19 cellular contexts compared by ENCODE assay signal in genomic region chr21:45863751-45864150, GRCh38.
"Had no signal": no experiment of that assay in that cellular context is flagged by ENCODE, and none has a peak within 500 bp of the region (broad histone marks: within the 10 kb centered on the region; RNA-seq: fewer than 3 reads in every experiment).

No MANE protein-coding gene starts in this region.

- H3K9ac ChIP-seq: parathyroid adenoma had no signal

- ATAC-seq: foreskin keratinocyte; left colon; left ventricle myocardium superior; natural killer cell treated with Interleukin-12 subunit alpha and Interleukin-12 subunit beta and Interleukin-15 and Interleukin-18, amount 100 ng/mL, for 72 hours; psoas muscle; stimulated activated memory B cell treated with anti-CD40 and anti-IgM and Interleukin-4, amounts not matched to agents 10 μg/mL and 1 μg/mL and 100 μg/mL, for 72 hours had no signal

- H3K9me3 Mint-ChIP-seq: dendritic cell treated with granulocyte-macrophage colony-stimulating factor and Interleukin-4, amounts not matched to agents 40 ng/mL and 50 ng/mL, for 4 days; natural killer cell treated with Interleukin-12 subunit alpha and Interleukin-12 subunit beta and Interleukin-15 and Interleukin-18, amount 100 ng/mL, for 72 hours; stimulated activated memory B cell treated with anti-CD40 and anti-IgM and Interleukin-4, amounts not matched to agents 10 μg/mL and 1 μg/mL and 100 μg/mL, for 72 hours; stimulated activated naive CD8-positive, alpha-beta T cell treated with anti-CD3 and anti-CD28 coated beads, Interleukin-15, Interleukin-2, amounts not matched to agents 100 ng/mL and 50 ng/mL, for 24 hours had no signal

- H3K79me2 ChIP-seq: parathyroid adenoma had no signal

- H3K27me3 Mint-ChIP-seq: dendritic cell treated with granulocyte-macrophage colony-stimulating factor and Interleukin-4, amounts not matched to agents 40 ng/mL and 50 ng/mL, for 4 days had no signal

- H3K36me3 Mint-ChIP-seq: natural killer cell treated with Interleukin-12 subunit alpha and Interleukin-12 subunit beta and Interleukin-15 and Interleukin-18, amount 100 ng/mL, for 72 hours; stimulated activated memory B cell treated with anti-CD40 and anti-IgM and Interleukin-4, amounts not matched to agents 10 μg/mL and 1 μg/mL and 100 μg/mL, for 72 hours had no signal

- H3K4me3 Mint-ChIP-seq: dendritic cell treated with granulocyte-macrophage colony-stimulating factor and Interleukin-4, amounts not matched to agents 40 ng/mL and 50 ng/mL, for 4 days; natural killer cell treated with Interleukin-12 subunit alpha and Interleukin-12 subunit beta and Interleukin-15 and Interleukin-18, amount 100 ng/mL, for 72 hours; stimulated activated memory B cell treated with anti-CD40 and anti-IgM and Interleukin-4, amounts not matched to agents 10 μg/mL and 1 μg/mL and 100 μg/mL, for 72 hours; stimulated activated naive CD8-positive, alpha-beta T cell treated with anti-CD3 and anti-CD28 coated beads, Interleukin-15, Interleukin-2, amounts not matched to agents 100 ng/mL and 50 ng/mL, for 24 hours had no signal

- H2AFZ ChIP-seq: parathyroid adenoma had no signal

- H3K27ac ChIP-seq: parathyroid adenoma, psoas muscle, sigmoid colon, tibial artery, upper lobe of left lung, uterus had no signal

- DNase-seq: erythroblast; foreskin keratinocyte; hippocampal formation; left colon; left ventricle myocardium superior; midbrain; psoas muscle; sigmoid colon; small intestine; stimulated activated CD4-positive, alpha-beta T cell treated with anti-CD3 and anti-CD28 coated beads, Interleukin-4, amount 100 ng/mL, for 1 hour; tibial artery; uterus had no signal

- H3K9me3 ChIP-seq: psoas muscle, sigmoid colon, tibial artery, upper lobe of left lung, uterus had no signal

- H3K4me1 ChIP-seq: parathyroid adenoma, psoas muscle, sigmoid colon, tibial artery, upper lobe of left lung, uterus had no signal

- H3K27ac Mint-ChIP-seq: dendritic cell treated with granulocyte-macrophage colony-stimulating factor and Interleukin-4, amounts not matched to agents 40 ng/mL and 50 ng/mL, for 4 days; natural killer cell treated with Interleukin-12 subunit alpha and Interleukin-12 subunit beta and Interleukin-15 and Interleukin-18, amount 100 ng/mL, for 72 hours; stimulated activated memory B cell treated with anti-CD40 and anti-IgM and Interleukin-4, amounts not matched to agents 10 μg/mL and 1 μg/mL and 100 μg/mL, for 72 hours; stimulated activated naive CD8-positive, alpha-beta T cell treated with anti-CD3 and anti-CD28 coated beads, Interleukin-15, Interleukin-2, amounts not matched to agents 100 ng/mL and 50 ng/mL, for 24 hours had no signal

- H3K4me3 ChIP-seq: lung, psoas muscle, sigmoid colon, tibial artery, upper lobe of left lung, uterus had no signal

- H3K36me3 ChIP-seq: sigmoid colon, tibial artery, upper lobe of left lung, uterus had no signal

- H3K27me3 ChIP-seq: foreskin keratinocyte, sigmoid colon, upper lobe of left lung, uterus had no signal
